ENCODE assay signal across 29 cellular contexts in the genomic region with DNA sequence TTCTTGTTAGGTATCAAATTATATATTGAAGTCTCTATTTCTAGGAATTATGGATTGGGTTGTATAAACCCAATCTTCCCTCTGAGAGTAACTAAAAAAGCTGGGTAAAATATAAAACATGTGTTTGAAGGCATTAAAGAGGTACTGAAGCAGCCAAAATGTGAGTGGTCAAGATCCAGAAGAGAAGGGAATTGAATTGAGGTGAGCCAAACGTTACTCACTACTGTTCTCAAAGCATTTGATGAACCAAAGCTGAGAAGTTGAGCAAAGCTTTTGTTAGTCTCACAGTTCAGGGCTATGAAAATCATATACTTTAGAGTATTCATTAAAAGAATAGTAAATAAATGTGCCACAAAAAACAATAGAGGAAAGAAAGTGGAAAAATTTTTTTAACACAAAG.
"Had no signal": no experiment of that assay in that cellular context is flagged by ENCODE, and none has a peak within 500 bp of the region (broad histone marks: within the 10 kb centered on the region; RNA-seq: fewer than 3 reads in every experiment).

No MANE protein-coding gene starts in this region.

- H3K4me1 ChIP-seq: foreskin keratinocyte had no signal

- H3K4me3 Mint-ChIP-seq: activated CD4-positive, alpha-beta memory T cell treated with anti-CD3 and anti-CD28 coated beads for 36 hours; activated CD4-positive, alpha-beta T cell treated with anti-CD3 and anti-CD28 coated beads for 36 hours; activated CD4-positive, alpha-beta T cell treated with anti-CD3 and anti-CD28 coated beads, Interleukin-2, amount 10 ng/mL, durations not matched to agents 24 days and 14 days; activated CD8-positive, alpha-beta memory T cell treated with anti-CD3 and anti-CD28 coated beads, Interleukin-2, amount 10 ng/mL, durations not matched to agents 7 days and 5 days; activated CD8-positive, alpha-beta T cell treated with anti-CD3 and anti-CD28 coated beads, Interleukin-2, amount 10 ng/mL, durations not matched to agents 7 days and 5 days; activated naive CD8-positive, alpha-beta T cell; activated T-cell treated with anti-CD3 and anti-CD28 coated beads, Interleukin-2, amount 50 U/mL, for 24 hours; activated T-cell treated with anti-CD3 and anti-CD28 coated beads, Interleukin-2, amount 50 U/mL, for 72 hours; central memory CD8-positive, alpha-beta T cell; dendritic cell treated with granulocyte-macrophage colony-stimulating factor and Interleukin-4, amounts not matched to agents 40 ng/mL and 50 ng/mL, for 4 days; endodermal cell had no signal

- H3K27ac ChIP-seq: brain microvascular endothelial cell, coronary artery, dorsolateral prefrontal cortex, foreskin keratinocyte, gastrocnemius medialis, heart left ventricle had no signal

- ATAC-seq: activated CD4-positive, alpha-beta T cell treated with anti-CD3 and anti-CD28 coated beads for 36 hours; activated CD8-positive, alpha-beta memory T cell treated with anti-CD3 and anti-CD28 coated beads, Interleukin-2, amount 10 ng/mL, durations not matched to agents 7 days and 5 days; activated CD8-positive, alpha-beta T cell treated with anti-CD3 and anti-CD28 coated beads, Interleukin-2, amount 10 ng/mL, durations not matched to agents 7 days and 5 days; activated T-cell treated with anti-CD3 and anti-CD28 coated beads, Interleukin-2, amount 50 U/mL, for 72 hours; esophagus mucosa; foreskin keratinocyte; gastrocnemius medialis; heart left ventricle had no signal

- H3K27me3 Mint-ChIP-seq: activated CD4-positive, alpha-beta memory T cell treated with anti-CD3 and anti-CD28 coated beads for 36 hours; activated CD4-positive, alpha-beta T cell treated with anti-CD3 and anti-CD28 coated beads for 36 hours; activated CD4-positive, alpha-beta T cell treated with anti-CD3 and anti-CD28 coated beads, Interleukin-2, amount 10 ng/mL, durations not matched to agents 24 days and 14 days; activated naive CD8-positive, alpha-beta T cell; activated T-cell treated with anti-CD3 and anti-CD28 coated beads, Interleukin-2, amount 50 U/mL, for 24 hours; central memory CD8-positive, alpha-beta T cell; dendritic cell treated with granulocyte-macrophage colony-stimulating factor and Interleukin-4, amounts not matched to agents 40 ng/mL and 50 ng/mL, for 4 days had no signal

- H3K9me3 Mint-ChIP-seq: activated CD4-positive, alpha-beta memory T cell treated with anti-CD3 and anti-CD28 coated beads for 36 hours; activated CD4-positive, alpha-beta T cell treated with anti-CD3 and anti-CD28 coated beads, Interleukin-2, amount 10 ng/mL, durations not matched to agents 24 days and 14 days; activated T-cell treated with anti-CD3 and anti-CD28 coated beads, Interleukin-2, amount 50 U/mL, for 24 hours; activated T-cell treated with anti-CD3 and anti-CD28 coated beads, Interleukin-2, amount 50 U/mL, for 72 hours; central memory CD8-positive, alpha-beta T cell; dendritic cell treated with granulocyte-macrophage colony-stimulating factor and Interleukin-4, amounts not matched to agents 40 ng/mL and 50 ng/mL, for 4 days; endodermal cell had no signal

- H3K36me3 Mint-ChIP-seq: activated CD4-positive, alpha-beta memory T cell treated with anti-CD3 and anti-CD28 coated beads for 36 hours; activated CD8-positive, alpha-beta memory T cell treated with anti-CD3 and anti-CD28 coated beads, Interleukin-2, amount 10 ng/mL, durations not matched to agents 7 days and 5 days; activated naive CD8-positive, alpha-beta T cell had no signal

- DNase-seq: activated CD4-positive, alpha-beta memory T cell treated with anti-CD3 and anti-CD28 coated beads for 36 hours; activated CD4-positive, alpha-beta T cell treated with anti-CD3 and anti-CD28 coated beads for 36 hours; activated CD4-positive, alpha-beta T cell treated with anti-CD3 and anti-CD28 coated beads, Interleukin-2, amount 10 ng/mL, durations not matched to agents 24 days and 14 days; activated CD4-positive, CD25-positive, alpha-beta regulatory T cell; activated CD4-positive, CD25-positive, alpha-beta regulatory T cell treated with anti-CD3 and anti-CD28 coated beads, Interleukin-2, amount 50 U/mL, for 72 hours; activated CD8-positive, alpha-beta memory T cell treated with anti-CD3 and anti-CD28 coated beads, Interleukin-2, amount 10 ng/mL, durations not matched to agents 7 days and 5 days; activated CD8-positive, alpha-beta memory T cell treated with anti-CD3 and anti-CD28 coated beads, Interleukin-2, amount 50 U/mL, for 4 hours; activated CD8-positive, alpha-beta T cell treated with anti-CD3 and anti-CD28 coated beads, Interleukin-2, amount 10 ng/mL, durations not matched to agents 7 days and 5 days; activated gamma-delta T cell; activated naive CD4-positive, alpha-beta T cell; activated naive CD4-positive, alpha-beta T cell treated with anti-CD3 and anti-CD28 coated beads, Interleukin-2, amount 50 U/mL, for 16 hours; activated T-cell treated with anti-CD3 and anti-CD28 coated beads, Interleukin-2, amount 50 U/mL, for 24 hours; activated T-cell treated with anti-CD3 and anti-CD28 coated beads, Interleukin-2, amount 50 U/mL, for 72 hours; amniotic stem cell; anterior cingulate cortex; brain microvascular endothelial cell; dorsolateral prefrontal cortex; effector memory CD4-positive, alpha-beta T cell; endodermal cell; foreskin keratinocyte; gastrocnemius medialis; glutamatergic neuron; heart left ventricle; T-helper 2 cell had no signal

- H3K4me1 Mint-ChIP-seq: activated CD4-positive, alpha-beta T cell treated with anti-CD3 and anti-CD28 coated beads for 36 hours; activated CD4-positive, alpha-beta T cell treated with anti-CD3 and anti-CD28 coated beads, Interleukin-2, amount 10 ng/mL, durations not matched to agents 24 days and 14 days; activated CD8-positive, alpha-beta memory T cell treated with anti-CD3 and anti-CD28 coated beads, Interleukin-2, amount 10 ng/mL, durations not matched to agents 7 days and 5 days; central memory CD8-positive, alpha-beta T cell had no signal

- H3K27me3 ChIP-seq: brain microvascular endothelial cell, dorsolateral prefrontal cortex, foreskin keratinocyte, gastrocnemius medialis, heart left ventricle had no signal

- H3K27ac Mint-ChIP-seq: activated CD4-positive, alpha-beta memory T cell treated with anti-CD3 and anti-CD28 coated beads for 36 hours; activated CD4-positive, alpha-beta T cell treated with anti-CD3 and anti-CD28 coated beads for 36 hours; activated CD4-positive, alpha-beta T cell treated with anti-CD3 and anti-CD28 coated beads, Interleukin-2, amount 10 ng/mL, durations not matched to agents 24 days and 14 days; activated CD8-positive, alpha-beta memory T cell treated with anti-CD3 and anti-CD28 coated beads, Interleukin-2, amount 10 ng/mL, durations not matched to agents 7 days and 5 days; activated CD8-positive, alpha-beta T cell treated with anti-CD3 and anti-CD28 coated beads, Interleukin-2, amount 10 ng/mL, durations not matched to agents 7 days and 5 days; activated naive CD8-positive, alpha-beta T cell; activated T-cell treated with anti-CD3 and anti-CD28 coated beads, Interleukin-2, amount 50 U/mL, for 24 hours; activated T-cell treated with anti-CD3 and anti-CD28 coated beads, Interleukin-2, amount 50 U/mL, for 72 hours; dendritic cell treated with granulocyte-macrophage colony-stimulating factor and Interleukin-4, amounts not matched to agents 40 ng/mL and 50 ng/mL, for 4 days; endodermal cell had no signal

- H3K4me3 ChIP-seq: coronary artery, dorsolateral prefrontal cortex, gastrocnemius medialis, heart left ventricle had no signal

- H3K36me3 ChIP-seq: brain microvascular endothelial cell, gastrocnemius medialis, heart left ventricle had no signal

- H3K9me3 ChIP-seq: gastrocnemius medialis, heart left ventricle had no signal
